ENCODE assay signal across 1 cellular context in the genomic region with DNA sequence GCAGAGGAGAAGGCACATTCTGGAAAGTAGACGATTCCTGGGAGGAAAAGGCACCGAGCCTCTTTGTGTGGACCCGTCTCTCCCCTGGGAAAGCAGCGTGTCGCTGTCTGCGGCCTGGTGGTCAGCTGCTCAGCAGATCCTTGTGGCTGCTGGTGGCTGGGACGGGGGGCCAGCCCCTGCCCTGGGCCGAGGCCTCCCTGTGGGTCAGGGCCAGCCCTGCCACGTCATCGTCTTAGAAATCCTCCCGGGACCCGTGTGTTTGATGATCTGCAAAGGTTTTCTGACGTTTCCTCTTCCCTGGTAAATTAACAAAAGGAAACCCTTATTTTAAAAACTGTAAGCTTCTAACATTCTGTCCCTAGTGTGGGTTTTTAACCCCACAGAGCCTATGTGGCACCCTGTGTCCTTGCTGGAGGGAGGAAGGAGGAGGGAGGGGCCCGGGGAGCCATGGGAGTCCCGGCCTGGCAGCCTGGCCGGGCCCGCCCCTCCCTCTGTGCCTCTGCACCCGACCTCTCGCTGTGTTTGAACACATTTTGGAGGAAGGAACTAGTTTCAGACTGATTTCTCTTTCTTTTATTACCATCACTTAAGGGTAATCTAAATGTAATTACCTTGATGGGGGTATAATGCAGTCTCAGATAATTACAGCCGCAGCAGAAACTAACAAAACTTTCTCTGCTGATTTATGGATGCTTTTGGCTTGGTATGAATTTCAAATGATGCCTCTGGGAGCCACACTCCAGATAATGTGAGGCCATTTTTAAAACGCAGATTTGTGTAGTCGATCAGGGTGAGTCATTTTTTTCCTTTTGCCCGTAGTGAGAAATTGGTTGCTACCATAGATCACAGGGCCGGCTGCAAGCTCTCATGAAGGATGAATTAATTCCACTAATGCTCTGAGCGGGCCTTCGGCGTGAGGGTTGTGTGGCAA.
TF ChIP-seq lines count a peak whose summit lies in the region.

No MANE protein-coding gene starts in this region.

TF ChIP-seq in HepG2, 621 proteins besides CTCF, POLR2A, EP300 and RAD21 (continued from another document):
- TF ChIP-seq FOXA1 (IDR thresholded peaks at IDR 0.05) (no peak), FOXA1 (CRISPR knock-in tag; IDR thresholded peaks at IDR 0.05) (no peak), ZNF335 (CRISPR knock-in tag; IDR thresholded peaks at IDR 0.05) (no peak), GFI1 (CRISPR knock-in tag; IDR thresholded peaks at IDR 0.05; ENCODE audit: borderline replicate concordance) (no peak), PAF1 (CRISPR knock-in tag; IDR thresholded peaks at IDR 0.05) (no peak)
TF ChIP-seq in HepG2: peak in this region for 0.
